8 cellular contexts compared by ENCODE assay signal in the genomic region with DNA sequence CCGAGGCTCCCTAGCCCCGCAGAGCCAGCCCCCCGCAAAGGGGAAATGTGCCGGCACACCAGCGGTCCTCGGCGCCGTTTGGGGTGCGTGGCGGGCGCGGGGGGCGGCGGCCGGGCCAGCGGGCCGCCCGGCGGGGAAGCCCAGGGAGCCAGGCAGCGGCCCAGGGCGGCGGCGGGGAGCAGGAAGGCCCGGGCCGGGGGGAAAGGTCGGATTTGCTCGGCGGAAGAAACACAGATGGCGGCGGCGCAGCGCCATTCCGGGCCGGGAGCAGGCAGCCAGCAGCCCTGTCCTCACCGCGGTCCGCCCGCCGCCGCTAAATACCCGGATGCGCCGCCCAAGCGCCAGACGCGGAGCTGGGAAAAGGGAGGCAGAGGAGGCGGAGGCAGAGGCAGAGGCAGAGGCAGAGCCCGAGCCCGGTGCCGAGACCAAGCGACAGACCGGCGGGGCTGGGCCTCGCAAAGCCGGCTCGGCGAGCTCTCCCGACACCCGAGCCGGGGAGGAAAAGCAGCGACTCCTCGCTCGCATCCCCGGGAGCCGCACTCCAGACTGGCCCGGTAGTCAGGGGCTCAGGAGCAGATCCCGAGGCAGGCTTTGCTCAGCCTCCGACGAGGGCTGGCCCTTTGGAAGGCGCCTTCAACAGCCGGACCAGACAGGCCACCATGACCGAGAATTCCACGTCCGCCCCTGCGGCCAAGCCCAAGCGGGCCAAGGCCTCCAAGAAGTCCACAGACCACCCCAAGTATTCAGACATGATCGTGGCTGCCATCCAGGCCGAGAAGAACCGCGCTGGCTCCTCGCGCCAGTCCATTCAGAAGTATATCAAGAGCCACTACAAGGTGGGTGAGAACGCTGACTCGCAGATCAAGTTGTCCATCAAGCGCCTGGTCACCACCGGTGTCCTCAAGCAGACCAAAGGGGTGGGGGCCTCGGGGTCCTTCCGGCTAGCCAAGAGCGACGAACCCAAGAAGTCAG. TPM values are rescaled to one million over a fixed set of nuclear protein-coding genes. Genes with fewer than 3 reads are reported as not detected.
DNase-seq lines count a peak whose midpoint lies in the region; ATAC-seq, FAIRE-seq and TF ChIP-seq lines count a peak whose summit lies in the region.

No MANE protein-coding gene starts in this region.

- ATAC-seq in HepG2 (peak; percentile 17), HG03108 (IDR thresholded peaks at IDR 0.05; ENCODE audit: unreplicated experiment) (no peak), HG03521 (IDR thresholded peaks at IDR 0.05; ENCODE audit: unreplicated experiment) (no peak)

- TF ChIP-seq EP300 in HepG2 (IDR thresholded peaks at IDR 0.05; ENCODE audit: low read depth in 2 of 2, low read length in 2 of 2) (peak; percentile 21 to 54; a peak in 1 of 4 replicates), HepG2 (CRISPR knock-in tag; IDR thresholded peaks at IDR 0.05; ENCODE audit: borderline replicate concordance) (peak; percentile 41; the same call in 1 of the 2 replicates)

- no peak overlapping the region for H3K27ac Mint-ChIP-seq in activated CD4-positive, alpha-beta memory T cell treated with anti-CD3 and anti-CD28 coated beads for 36 hours

- under 1% methylated on average over 21 of the region's 90 CpGs for WGBS in HepG2 (ENCODE audit: low lambda C conversion rate)

- peak overlapping the region; percentile 63 for H3K4me3 Mint-ChIP-seq in activated CD4-positive, alpha-beta memory T cell treated with anti-CD3 and anti-CD28 coated beads for 36 hours

- intact Hi-C loops in activated CD4-positive, alpha-beta memory T cell treated with anti-CD3 and anti-CD28 coated beads for 36 hours (cut with micrococcal nuclease) = loop anchor here (2.0 to 5.0 kb wide), 3 partner anchors 14 to 198 kb away; a partner anchor contains a TSS
- intact Hi-C loops in dorsolateral prefrontal cortex (cut with DNase I) = loop anchor here (5.0 to 10.0 kb wide), 3 partner anchors 47 to 140 kb away; a partner anchor contains a TSS
- intact Hi-C loops in HepG2 (cut with micrococcal nuclease; ENCODE audit: unreplicated experiment) = loop anchor here (5.0 to 10.0 kb wide), 2 partner anchors 58 to 150 kb away; a partner anchor contains a TSS

- peak overlapping the region; percentile 88 for H3K9ac ChIP-seq in HepG2 (ENCODE audit: insufficient read depth, low read depth, low read length)

- no peak overlapping the region for H2AFZ ChIP-seq in HepG2 (ENCODE audit: low read length)

- H4K20me1 ChIP-seq in HepG2 (ENCODE audit: insufficient read depth, low read length) = peaks cover 42% of the 10 kb centered on the region; the same call in 1 of the 2 replicates

- TF ChIP-seq POLR2A in GM12891 (IDR thresholded peaks at IDR 0.05; ENCODE audit: low read depth, low read length) = no peak; the same call in 1 of the 2 replicates
- TF ChIP-seq POLR2A in HepG2 (IDR thresholded peaks at IDR 0.05; ENCODE audit: insufficient read depth in 1 of 2, low read depth in 2 of 2, low read length in 2 of 2) = peak; percentile 95 to 99

- H3K79me2 ChIP-seq in HepG2 (ENCODE audit: insufficient read depth, low read length) = peaks cover 25% of the 10 kb centered on the region

- H3K27ac ChIP-seq in dorsolateral prefrontal cortex (peak overlapping the region; percentile 43 to 94 (median 86)), HepG2 (ENCODE audit: extremely low read length, insufficient read depth, low read length) (peak overlapping the region; percentile 77)

- TF ChIP-seq CTCF in dorsolateral prefrontal cortex (IDR thresholded peaks at IDR 0.05 in 54 of 56, conservative IDR thresholded peaks at IDR 0.05 in 2 of 56; ENCODE audit: low read depth in 1 of 56, partially characterized antibody in 56 of 56) (peak in 19 of 56 donors; percentile 7 to 57 (median 21)), HepG2 (CRISPR knock-in tag; IDR thresholded peaks at IDR 0.05) (no peak)

- peaks cover 34% of the 10 kb centered on the region for H3K4me1 Mint-ChIP-seq in activated CD4-positive, alpha-beta memory T cell treated with anti-CD3 and anti-CD28 coated beads for 36 hours (ENCODE audit: low read depth)

- peaks cover 44% of the 10 kb centered on the region for H3K27me3 Mint-ChIP-seq in activated CD4-positive, alpha-beta memory T cell treated with anti-CD3 and anti-CD28 coated beads for 36 hours

- H3K27me3 ChIP-seq in dorsolateral prefrontal cortex (no peaks in the 10 kb centered on the region), HepG2 (ENCODE audit: control insufficient read depth in 1 of 2, insufficient read depth in 2 of 2, low read length in 2 of 2) (no peaks in the 10 kb centered on the region; a peak in 1 of 5 replicates)

- H3K36me3 Mint-ChIP-seq in activated CD4-positive, alpha-beta memory T cell treated with anti-CD3 and anti-CD28 coated beads for 36 hours = no peaks in the 10 kb centered on the region

- TF ChIP-seq RAD21 in HepG2 (CRISPR knock-in tag; IDR thresholded peaks at IDR 0.05) = peak; percentile 36

- H3K9me3 ChIP-seq in HepG2 (ENCODE audit: low read length) = no peaks in the 10 kb centered on the region

- no peaks in the 10 kb centered on the region for H3K36me3 ChIP-seq in HepG2 (replicated peaks in 1 of 2; ENCODE audit: control insufficient read depth in 1 of 2, insufficient read depth in 2 of 2, low read length in 2 of 2)

- peak overlapping the region; percentile 44 to 91 (median 75) for H3K4me3 ChIP-seq in dorsolateral prefrontal cortex
- H3K4me3 ChIP-seq in HepG2 (replicated peaks in 1 of 3; ENCODE audit: insufficient read depth in 1 of 3, low read depth in 2 of 3, low read length in 3 of 3) = peak overlapping the region; percentile 78 to 95 (median 93)

- in situ Hi-C loops in HepG2 (cut with HindIII; ENCODE audit: extremely low pct_ligation_motif_present, low pct_unique_long_range_greater_than_20kb) = no loop called here

- DNase-seq in GM12891 (ENCODE audit: insufficient read length, low spot score) (peak; percentile 61), NCI-H345 treated with DMSO at 0.1 percent for 48 hours (lab: John Stamatoyannopoulos, UW; ENCODE audit: unreplicated experiment) (peak; percentile 44), dorsolateral prefrontal cortex (peak; percentile 80 to 95 (median 88)), HepG2 (ENCODE audit: low spot score) (peak; percentile 73)
- DNase-seq in activated CD4-positive, alpha-beta memory T cell treated with anti-CD3 and anti-CD28 coated beads for 36 hours = peak; percentile 86
- DNase-seq in stimulated activated CD4-positive, alpha-beta T cell treated with anti-CD3 and anti-CD28 coated beads, Interleukin-1b, Interleukin-23, amount 100 ng/mL, for 4 hours (ENCODE audit: low read depth in 2 of 2) = peak; percentile 40 to 66

- no peaks in the 10 kb centered on the region for H3K9me3 Mint-ChIP-seq in activated CD4-positive, alpha-beta memory T cell treated with anti-CD3 and anti-CD28 coated beads for 36 hours

- FAIRE-seq in GM12891 (lab: Jason Lieb, UNC) = peak; percentile 62
- FAIRE-seq in HepG2 (lab: Jason Lieb, UNC) = no peak

- H3K4me1 ChIP-seq in HepG2 (ENCODE audit: insufficient read depth, low read length) = peaks cover 33% of the 10 kb centered on the region

- CTCF ChIA-PET in activated CD4-positive, alpha-beta memory T cell treated with anti-CD3 and anti-CD28 coated beads for 36 hours (lab: Charles Lee) = interaction anchor here (0.9 to 2.7 kb wide), 2 partner anchors 13 to 153 kb away, joined by 3 to 16 read pairs; no protein-coding TSS in a partner anchor
- CTCF ChIA-PET in HepG2 (lab: Yijun Ruan, JAX; ENCODE audit: low intra/inter-chr PET ratio, low total read pairs) = no interaction called here

- peak overlapping the region; percentile 97 for H3K4me2 ChIP-seq in HepG2 (ENCODE audit: low read depth, low read length)

- POLR2A ChIA-PET in activated CD4-positive, alpha-beta memory T cell treated with anti-CD3 and anti-CD28 coated beads for 36 hours (lab: Charles Lee) = interaction anchor here (1.1 to 1.4 kb wide), 2 partner anchors 37 to 39 kb away, joined by 3 to 5 read pairs; a partner anchor contains a TSS
- POLR2A ChIA-PET in HepG2 (lab: Yijun Ruan, JAX) = interaction anchor here (0.7 to 8.6 kb wide), 32 partner anchors 9 to 244 kb away, joined by 3 to 127 read pairs (median 6); a partner anchor contains a TSS

- BruUV-seq in HepG2 (replicated peaks; lab: Mats Ljungman, UMichigan) = TSS peak; percentile 68

RNA-seq across cellular contexts. Expression of a gene that starts 2.6 kb away (rescaled TPM):
- 9.6 TPM for polyA plus RNA-seq in GM12891 (2012; ENCODE audit: low read depth, missing spikeins)
- 10 to 100 TPM; 21.8 TPM for total RNA-seq in activated CD4-positive, alpha-beta memory T cell treated with anti-CD3 and anti-CD28 coated beads for 36 hours
- 10 to 100 TPM; 19.4 to 39.6 (median 27.9) TPM for total RNA-seq in dorsolateral prefrontal cortex
- total RNA-seq in HepG2 (2016; rRNA removed; fragmentation: Illumina TruSeq; extraction: Trizol) = 50.3 and 56.8 TPM in 2 replicates
- 23.1 and 31.8 TPM in 2 replicates for total RNA-seq in HepG2 (2016; cell fraction: cytosol; rRNA removed; fragmentation: Illumina TruSeq; extraction: Trizol; ENCODE audit: low read depth)
- 52.6 and 58.0 TPM in 2 replicates for total RNA-seq in HepG2 (2016; cell fraction: insoluble cytoplasmic fraction; rRNA removed; fragmentation: Illumina TruSeq; extraction: Trizol)
- total RNA-seq in HepG2 (2016; cell fraction: membrane; rRNA removed; fragmentation: Illumina TruSeq; extraction: Trizol) = 32.9 and 38.6 TPM in 2 replicates
- 22.7 and 25.7 TPM in 2 replicates for total RNA-seq in HepG2 (2016; cell fraction: nucleus; rRNA removed; fragmentation: Illumina TruSeq; extraction: Trizol)
- 24.6 and 28.0 TPM in 2 replicates for polyA plus RNA-seq in HepG2 (2011; rRNA removed)
- polyA plus RNA-seq in HepG2 (2011; cell fraction: cytosol; rRNA removed) = 15.8 and 37.3 TPM in 2 replicates
- 35.2 and 54.6 TPM in 2 replicates for polyA plus RNA-seq in HepG2 (2011; cell fraction: nucleus; rRNA removed)
- polyA plus RNA-seq in HepG2 (2012) = 10.3 and 20.4 TPM in 2 replicates
- 22.8 and 31.3 TPM in 2 replicates for polyA plus RNA-seq in HepG2 (2016; cell fraction: cytosol; fragmentation: Illumina TruSeq; extraction: Trizol; ENCODE audit: low read depth)
- polyA plus RNA-seq in HepG2 (2016; cell fraction: insoluble cytoplasmic fraction; fragmentation: Illumina TruSeq; extraction: Trizol; ENCODE audit: low read depth) = 55.4 and 57.3 TPM in 2 replicates
- 28.0 and 32.8 TPM in 2 replicates for polyA plus RNA-seq in HepG2 (2016; cell fraction: membrane; fragmentation: Illumina TruSeq; extraction: Trizol; ENCODE audit: low read depth)
- 37.4 and 40.9 TPM in 2 replicates for polyA plus RNA-seq in HepG2 (2016; cell fraction: nucleus; fragmentation: Illumina TruSeq; extraction: Trizol; ENCODE audit: insufficient read depth, low read depth)
- polyA minus RNA-seq in HepG2 (2011; rRNA and poly(A)+ RNA removed; ENCODE audit: low replicate concordance) = 8.3 and 44.9 TPM in 2 replicates
- 21.9 and 27.6 TPM in 2 replicates for polyA minus RNA-seq in HepG2 (2011; cell fraction: cytosol; rRNA and poly(A)+ RNA removed)
- polyA minus RNA-seq in HepG2 (2011; cell fraction: nucleus; rRNA and poly(A)+ RNA removed) = 18.2 TPM in 2 replicates

RNA-seq across cellular contexts. Expression of a gene that starts 18.0 kb away (rescaled TPM):
- polyA plus RNA-seq in GM12891 (2012; ENCODE audit: low read depth, missing spikeins) = not detected
- under 1 TPM in 1 of 2 experiments, not detected in 1; 0.19 TPM for total RNA-seq in activated CD4-positive, alpha-beta memory T cell treated with anti-CD3 and anti-CD28 coated beads for 36 hours
- total RNA-seq in dorsolateral prefrontal cortex (1 to 10 TPM in 16 of 120 experiments, under 1 TPM in 35, not detected in 69; 0.41 to 2.6 (median 0.69) TPM), HepG2 (2016; rRNA removed; fragmentation: Illumina TruSeq; extraction: Trizol) (not detected in 2 replicates)
- total RNA-seq in HepG2 (2016; cell fraction: cytosol; rRNA removed; fragmentation: Illumina TruSeq; extraction: Trizol; ENCODE audit: low read depth) = not detected in 2 replicates
- total RNA-seq in HepG2 (2016; cell fraction: insoluble cytoplasmic fraction; rRNA removed; fragmentation: Illumina TruSeq; extraction: Trizol) = 0.15 TPM in 1 of 2 replicates, not detected in the other
- not detected in 2 replicates for total RNA-seq in HepG2 (2016; cell fraction: membrane; rRNA removed; fragmentation: Illumina TruSeq; extraction: Trizol)
- not detected in 2 replicates for total RNA-seq in HepG2 (2016; cell fraction: nucleus; rRNA removed; fragmentation: Illumina TruSeq; extraction: Trizol)
- 0.05 and 0.13 TPM in 2 replicates for polyA plus RNA-seq in HepG2 (2011; rRNA removed)
- polyA plus RNA-seq in HepG2 (2011; cell fraction: cytosol; rRNA removed) = 0.06 and 0.12 TPM in 2 replicates
- 1.1 and 1.7 TPM in 2 replicates for polyA plus RNA-seq in HepG2 (2011; cell fraction: nucleus; rRNA removed)
- not detected in 2 replicates for polyA plus RNA-seq in HepG2 (2012)
- 0.11 TPM in 1 of 2 replicates, not detected in the other for polyA plus RNA-seq in HepG2 (2016; cell fraction: cytosol; fragmentation: Illumina TruSeq; extraction: Trizol; ENCODE audit: low read depth)
- polyA plus RNA-seq in HepG2 (2016; cell fraction: insoluble cytoplasmic fraction; fragmentation: Illumina TruSeq; extraction: Trizol; ENCODE audit: low read depth) = not detected in 2 replicates
- polyA plus RNA-seq in HepG2 (2016; cell fraction: membrane; fragmentation: Illumina TruSeq; extraction: Trizol; ENCODE audit: low read depth) = not detected in 2 replicates
- not detected in 2 replicates for polyA plus RNA-seq in HepG2 (2016; cell fraction: nucleus; fragmentation: Illumina TruSeq; extraction: Trizol; ENCODE audit: insufficient read depth, low read depth)
- 1.8 TPM in 1 of 2 replicates, not detected in the other for polyA minus RNA-seq in HepG2 (2011; rRNA and poly(A)+ RNA removed; ENCODE audit: low replicate concordance)
- polyA minus RNA-seq in HepG2 (2011; cell fraction: cytosol; rRNA and poly(A)+ RNA removed) = not detected in 2 replicates
- polyA minus RNA-seq in HepG2 (2011; cell fraction: nucleus; rRNA and poly(A)+ RNA removed) = 0.77 TPM in 1 of 2 replicates, not detected in the other

RNA-seq across cellular contexts. Expression of a gene that starts 39.0 kb away (rescaled TPM):
- polyA plus RNA-seq in GM12891 (2012; ENCODE audit: low read depth, missing spikeins) = 9.2 TPM
- 10 to 100 TPM; 16.9 to 17.5 TPM for total RNA-seq in activated CD4-positive, alpha-beta memory T cell treated with anti-CD3 and anti-CD28 coated beads for 36 hours
- total RNA-seq in dorsolateral prefrontal cortex = 10 to 100 TPM; 19.3 to 37.9 (median 27.8) TPM
- total RNA-seq in HepG2 (2016; rRNA removed; fragmentation: Illumina TruSeq; extraction: Trizol) = 31.9 and 33.6 TPM in 2 replicates
- 14.6 and 15.2 TPM in 2 replicates for total RNA-seq in HepG2 (2016; cell fraction: cytosol; rRNA removed; fragmentation: Illumina TruSeq; extraction: Trizol; ENCODE audit: low read depth)
- 27.3 and 32.7 TPM in 2 replicates for total RNA-seq in HepG2 (2016; cell fraction: insoluble cytoplasmic fraction; rRNA removed; fragmentation: Illumina TruSeq; extraction: Trizol)
- total RNA-seq in HepG2 (2016; cell fraction: membrane; rRNA removed; fragmentation: Illumina TruSeq; extraction: Trizol) = 29.4 and 34.6 TPM in 2 replicates
- 20.7 and 24.5 TPM in 2 replicates for total RNA-seq in HepG2 (2016; cell fraction: nucleus; rRNA removed; fragmentation: Illumina TruSeq; extraction: Trizol)
- polyA plus RNA-seq in HepG2 (2011; rRNA removed) = 28.5 and 33.1 TPM in 2 replicates
- 17.8 and 30.6 TPM in 2 replicates for polyA plus RNA-seq in HepG2 (2011; cell fraction: cytosol; rRNA removed)
- 64.2 and 84.7 TPM in 2 replicates for polyA plus RNA-seq in HepG2 (2011; cell fraction: nucleus; rRNA removed)
- 14.5 and 14.8 TPM in 2 replicates for polyA plus RNA-seq in HepG2 (2012)
- 12.7 and 16.5 TPM in 2 replicates for polyA plus RNA-seq in HepG2 (2016; cell fraction: cytosol; fragmentation: Illumina TruSeq; extraction: Trizol; ENCODE audit: low read depth)
- 32.6 and 37.8 TPM in 2 replicates for polyA plus RNA-seq in HepG2 (2016; cell fraction: insoluble cytoplasmic fraction; fragmentation: Illumina TruSeq; extraction: Trizol; ENCODE audit: low read depth)
- polyA plus RNA-seq in HepG2 (2016; cell fraction: membrane; fragmentation: Illumina TruSeq; extraction: Trizol; ENCODE audit: low read depth) = 25.4 and 26.8 TPM in 2 replicates
- 46.2 and 51.6 TPM in 2 replicates for polyA plus RNA-seq in HepG2 (2016; cell fraction: nucleus; fragmentation: Illumina TruSeq; extraction: Trizol; ENCODE audit: insufficient read depth, low read depth)
- 44.8 and 54.2 TPM in 2 replicates for polyA minus RNA-seq in HepG2 (2011; rRNA and poly(A)+ RNA removed; ENCODE audit: low replicate concordance)
- polyA minus RNA-seq in HepG2 (2011; cell fraction: cytosol; rRNA and poly(A)+ RNA removed) = 12.0 and 15.7 TPM in 2 replicates
- polyA minus RNA-seq in HepG2 (2011; cell fraction: nucleus; rRNA and poly(A)+ RNA removed) = 13.5 and 14.0 TPM in 2 replicates

RNA-seq across cellular contexts. Expression of a gene that starts 44.0 kb away (rescaled TPM):
- polyA plus RNA-seq in GM12891 (2012; ENCODE audit: low read depth, missing spikeins) = 1,013 TPM
- total RNA-seq in activated CD4-positive, alpha-beta memory T cell treated with anti-CD3 and anti-CD28 coated beads for 36 hours = 100 to 1,000 TPM; 656 to 664 TPM
- 100 to 1,000 TPM; 134 to 326 (median 235) TPM for total RNA-seq in dorsolateral prefrontal cortex
- total RNA-seq in HepG2 (2016; rRNA removed; fragmentation: Illumina TruSeq; extraction: Trizol) = 514 and 695 TPM in 2 replicates
- 243 and 303 TPM in 2 replicates for total RNA-seq in HepG2 (2016; cell fraction: cytosol; rRNA removed; fragmentation: Illumina TruSeq; extraction: Trizol; ENCODE audit: low read depth)
- total RNA-seq in HepG2 (2016; cell fraction: insoluble cytoplasmic fraction; rRNA removed; fragmentation: Illumina TruSeq; extraction: Trizol) = 490 and 695 TPM in 2 replicates
- total RNA-seq in HepG2 (2016; cell fraction: membrane; rRNA removed; fragmentation: Illumina TruSeq; extraction: Trizol) = 762 and 870 TPM in 2 replicates
- 260 and 289 TPM in 2 replicates for total RNA-seq in HepG2 (2016; cell fraction: nucleus; rRNA removed; fragmentation: Illumina TruSeq; extraction: Trizol)
- 731 and 793 TPM in 2 replicates for polyA plus RNA-seq in HepG2 (2011; rRNA removed)
- 709 and 837 TPM in 2 replicates for polyA plus RNA-seq in HepG2 (2011; cell fraction: cytosol; rRNA removed)
- 198 TPM in 2 replicates for polyA plus RNA-seq in HepG2 (2011; cell fraction: nucleus; rRNA removed)
- polyA plus RNA-seq in HepG2 (2012) = 793 and 993 TPM in 2 replicates
- polyA plus RNA-seq in HepG2 (2016; cell fraction: cytosol; fragmentation: Illumina TruSeq; extraction: Trizol; ENCODE audit: low read depth) = 256 and 328 TPM in 2 replicates
- polyA plus RNA-seq in HepG2 (2016; cell fraction: insoluble cytoplasmic fraction; fragmentation: Illumina TruSeq; extraction: Trizol; ENCODE audit: low read depth) = 558 and 645 TPM in 2 replicates
- polyA plus RNA-seq in HepG2 (2016; cell fraction: membrane; fragmentation: Illumina TruSeq; extraction: Trizol; ENCODE audit: low read depth) = 640 and 832 TPM in 2 replicates
- 328 and 345 TPM in 2 replicates for polyA plus RNA-seq in HepG2 (2016; cell fraction: nucleus; fragmentation: Illumina TruSeq; extraction: Trizol; ENCODE audit: insufficient read depth, low read depth)
- 689 and 781 TPM in 2 replicates for polyA minus RNA-seq in HepG2 (2011; rRNA and poly(A)+ RNA removed; ENCODE audit: low replicate concordance)
- polyA minus RNA-seq in HepG2 (2011; cell fraction: cytosol; rRNA and poly(A)+ RNA removed) = 221 and 268 TPM in 2 replicates
- 133 and 175 TPM in 2 replicates for polyA minus RNA-seq in HepG2 (2011; cell fraction: nucleus; rRNA and poly(A)+ RNA removed)
